Comparison of ENCODE assay signal across 20 cellular contexts in genomic region chr7:74059037-74059436, GRCh38. TPM values are rescaled to one million over a fixed set of nuclear protein-coding genes. Genes with fewer than 3 reads are reported as not detected.
A peak's percentile ranks its signal among the peaks of the same experiment; 100 is the strongest.
DNase-seq lines count a peak whose midpoint lies in the region; ATAC-seq and TF ChIP-seq lines count a peak whose summit lies in the region.
"Had no signal": no experiment of that assay in that cellular context is flagged by ENCODE, and none has a peak within 500 bp of the region (broad histone marks: within the 10 kb centered on the region; RNA-seq: fewer than 3 reads in every experiment).

No MANE protein-coding gene starts in this region.

- H2BK15ac ChIP-seq in neuronal stem cell (ENCODE audit: low read length), result no peak overlapping the region

- H3K9ac ChIP-seq in neuronal stem cell (ENCODE audit: low read depth, low read length, poor library complexity), result no peak overlapping the region
- H3K9ac ChIP-seq: KMS-11 had no signal

- TF ChIP-seq EP300 in gastroesophageal sphincter (IDR thresholded peaks at IDR 0.05) (no peak), stomach (IDR thresholded peaks at IDR 0.05) (no peak)

- H3K36me3 ChIP-seq in ascending aorta, result peaks cover 87 to 94% of the 10 kb centered on the region in 2 donors
- peaks cover 0 to 94% of the 10 kb centered on the region in 2 donors for H3K36me3 ChIP-seq in gastroesophageal sphincter
- peaks cover 9 to 81% (median 51%) of the 10 kb centered on the region in 4 donors for H3K36me3 ChIP-seq in stomach
- H3K36me3 ChIP-seq in neuronal stem cell (replicated peaks in 1 of 2; ENCODE audit: control insufficient read depth in 2 of 2, insufficient read depth in 2 of 2, low read length in 2 of 2), result no peaks in the 10 kb centered on the region

- WGBS in gastroesophageal sphincter (ENCODE audit: low coverage in 1 of 2), 2 donors, result 67 to 92% methylated on average over 2 of the region's 2 CpGs
- WGBS in stomach, 5 donors, result 74 to 87% (median 74%) methylated on average over 2 of the region's 2 CpGs
- WGBS in neuronal stem cell (ENCODE audit: extremely low coverage in 2 of 2, insufficient read length in 2 of 2, insufficient replicate concordance in 1 of 2), 2 donors, result no CpG with 5 or more reads among the region's 2 CpGs

- H3K4me3 ChIP-seq in ascending aorta, result no peak overlapping the region
- no peak overlapping the region for H3K4me3 ChIP-seq in gastroesophageal sphincter
- H3K4me3 ChIP-seq in stomach, result no peak overlapping the region
- no peak overlapping the region for H3K4me3 ChIP-seq in neuronal stem cell (ENCODE audit: low read length in 2 of 2)

- TF ChIP-seq POLR2A in gastroesophageal sphincter (IDR thresholded peaks at IDR 0.05) (no peak), stomach (IDR thresholded peaks at IDR 0.05) (no peak)

- no peak overlapping the region for H3K4ac ChIP-seq in neuronal stem cell (ENCODE audit: low read length)

- no peak overlapping the region for H4K91ac ChIP-seq in neuronal stem cell (ENCODE audit: low read depth, low read length, poor library complexity)

- no peak overlapping the region for H3K23ac ChIP-seq in neuronal stem cell (ENCODE audit: low read depth, low read length, poor library complexity)

- no peak overlapping the region for H2AK5ac ChIP-seq in neuronal stem cell (ENCODE audit: low read depth, low read length)

- H3K4me1 ChIP-seq in ascending aorta (peaks cover 5 to 34% of the 10 kb centered on the region in 2 donors), gastroesophageal sphincter (peaks cover 0 to 46% (median 4%) of the 10 kb centered on the region in 3 donors), stomach (peaks cover 34 to 48% (median 41%) of the 10 kb centered on the region in 4 donors), neuronal stem cell (ENCODE audit: control insufficient read depth in 2 of 2, insufficient read depth in 1 of 2, low read depth in 1 of 2, low read length in 2 of 2) (peaks cover 1 to 3% of the 10 kb centered on the region in 2 donors)

- no peak overlapping the region for H3K4me2 ChIP-seq in neuronal stem cell (ENCODE audit: insufficient read depth, low read length, poor library complexity, severe bottlenecking)
- H3K4me2 ChIP-seq: KMS-11 had no signal

- intact Hi-C loops in ascending aorta (cut with DNase I), result no loop called here
- intact Hi-C loops in stomach (cut with DNase I; ENCODE audit: low total_unique reads), result no loop called here

- no peak overlapping the region for H2AFZ ChIP-seq in neuronal stem cell (ENCODE audit: low read length)

- H3K27me3 ChIP-seq in ascending aorta (no peaks in the 10 kb centered on the region), gastroesophageal sphincter (no peaks in the 10 kb centered on the region), stomach (no peaks in the 10 kb centered on the region), neuronal stem cell (ENCODE audit: control insufficient read depth in 3 of 3, insufficient read depth in 3 of 3, low read depth in 1 of 3, low read length in 3 of 3) (peaks cover 0 to 4% (median 0%) of the 10 kb centered on the region in 3 experiments)

- TF ChIP-seq CTCF in 22Rv1 (IDR thresholded peaks at IDR 0.05), result no peak
- TF ChIP-seq CTCF in ascending aorta (IDR thresholded peaks at IDR 0.05), result no peak
- no peak for TF ChIP-seq CTCF in gastroesophageal sphincter (IDR thresholded peaks at IDR 0.05)
- TF ChIP-seq CTCF in stomach (IDR thresholded peaks at IDR 0.05), result no peak

- no peak overlapping the region for H2BK5ac ChIP-seq in neuronal stem cell (ENCODE audit: low read length)

- H3K79me1 ChIP-seq in neuronal stem cell (ENCODE audit: low read depth, low read length), result no peaks in the 10 kb centered on the region

- no peak overlapping the region for H2BK120ac ChIP-seq in neuronal stem cell (ENCODE audit: low read depth, low read length)

- H3K27ac ChIP-seq in 22Rv1, result 0 out of 2 replicates have a peak overlapping the region, but pooled peaks have one; percentile 30
- peak overlapping the region; percentile 65 to 81 for H3K27ac ChIP-seq in ascending aorta
- H3K27ac ChIP-seq in gastroesophageal sphincter, result peak overlapping the region in 3 of 4 donors; percentile 46 to 92 (median 89)
- peak overlapping the region in 4 of 5 donors; percentile 92 to 95 (median 94) for H3K27ac ChIP-seq in stomach
- no peak overlapping the region for H3K27ac ChIP-seq in neuronal stem cell (replicated peaks; ENCODE audit: low read length)
- H3K27ac ChIP-seq: KMS-11 had no signal

- no peak overlapping the region for H4K8ac ChIP-seq in neuronal stem cell (ENCODE audit: low read depth, low read length)

- no peak overlapping the region for H3K14ac ChIP-seq in neuronal stem cell (ENCODE audit: low read length)

- H2BK12ac ChIP-seq in neuronal stem cell (ENCODE audit: low read length), result no peak overlapping the region

- no peak overlapping the region for H3K18ac ChIP-seq in neuronal stem cell (ENCODE audit: low read length)

- DNase-seq in ascending aorta (ENCODE audit: low spot score in 2 of 2) (no peak), stomach (no peak), neuronal stem cell (ENCODE audit: low spot score) (no peak), T-helper 9 cell (no peak)
- no peak for DNase-seq in NK-92 treated with Interleukin-12 subunit alpha and Interleukin-12 subunit beta, amount 100 ng/mL, for 24 hours (lab: John Stamatoyannopoulos, UW)
- DNase-seq in activated naive CD4-positive, alpha-beta T cell (lab: John Stamatoyannopoulos, UW), result no peak
- DNase-seq: 8988T; CD4-positive, alpha-beta T cell; GOT3; HCEC 1CT; IMR-90; MM.1S; NCI-H446 treated with DMSO at 0.1 percent for 48 hours; NCI-H526; RPMI8226; SHP77 had no signal

- H3K9me3 ChIP-seq in ascending aorta (no peaks in the 10 kb centered on the region), gastroesophageal sphincter (no peaks in the 10 kb centered on the region), stomach (no peaks in the 10 kb centered on the region), neuronal stem cell (replicated peaks in 1 of 2; ENCODE audit: control insufficient read depth in 2 of 2, insufficient read depth in 1 of 2, low read depth in 1 of 2, low read length in 2 of 2) (peaks cover 0 to 2% of the 10 kb centered on the region in 2 donors)

- no peak for ATAC-seq in gastroesophageal sphincter

RNA-seq across cellular contexts. Expression of gene LIMK1, which starts 24.6 kb away (rescaled TPM):
- 30.0 TPM for total RNA-seq in ascending aorta
- total RNA-seq in gastroesophageal sphincter, result 10 to 100 TPM in 3 of 4 donors, 1 to 10 TPM in 1; 7.2 to 20.6 (median 13.2) TPM
- 10 to 100 TPM in 3 of 5 donors, 1 to 10 TPM in 2; 2.9 to 21.0 (median 10.1) TPM for total RNA-seq in stomach
- 10 to 100 TPM in 1 of 3 donors, 1 to 10 TPM in 2; 6.0 to 26.6 (median 7.2) TPM for polyA plus RNA-seq in stomach
- 62.3 TPM for polyA plus RNA-seq in neuronal stem cell (2013, experiment 1 of 2)
- 60.7 TPM for polyA plus RNA-seq in neuronal stem cell (2013, experiment 2 of 2)

RNA-seq across cellular contexts. Expression of gene ELN, which starts 31.1 kb away (rescaled TPM):
- total RNA-seq in ascending aorta, result 395 TPM
- total RNA-seq in gastroesophageal sphincter, result 100 to 1,000 TPM; 316 to 703 (median 441) TPM
- 100 to 1,000 TPM in 3 of 5 donors, 10 to 100 TPM in 2; 30.3 to 274 (median 122) TPM for total RNA-seq in stomach
- polyA plus RNA-seq in stomach, result 10 to 100 TPM; 19.4 to 57.6 (median 28.8) TPM
- polyA plus RNA-seq in neuronal stem cell (2013, experiment 1 of 2), result 2.9 TPM
- polyA plus RNA-seq in neuronal stem cell (2013, experiment 2 of 2), result 3.1 TPM
- total RNA-seq: CD4-positive, alpha-beta T cell; SK-MEL-5 had no signal
